22 cellular contexts compared by ENCODE assay signal in the genomic region with DNA sequence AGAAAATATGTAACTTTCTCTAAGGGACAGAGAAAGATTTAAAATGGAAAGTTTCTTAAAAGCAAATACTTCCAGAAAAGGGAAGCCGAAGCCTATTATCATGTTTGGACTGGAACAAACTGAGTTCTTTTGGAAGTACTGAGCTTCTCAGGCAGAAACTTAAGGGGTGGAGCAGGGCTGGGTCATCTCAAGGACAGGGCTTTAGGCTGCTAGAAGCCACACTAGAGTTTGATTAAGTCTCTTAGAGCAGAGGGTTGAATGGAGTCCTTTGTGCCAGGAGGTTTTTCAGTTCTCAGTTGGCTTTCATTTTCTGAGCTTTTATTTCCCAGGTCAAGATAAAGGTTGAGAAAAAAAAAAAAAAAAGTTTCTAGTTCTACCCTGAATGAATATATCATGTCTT.
"Had no signal": no experiment of that assay in that cellular context is flagged by ENCODE, and none has a peak within 500 bp of the region (broad histone marks: within the 10 kb centered on the region; RNA-seq: fewer than 3 reads in every experiment).

No MANE protein-coding gene starts in this region.

- H3K4me1 Mint-ChIP-seq: activated CD4-positive, alpha-beta T cell treated with anti-CD3 and anti-CD28 coated beads, Interleukin-2, amount 10 ng/mL, durations not matched to agents 24 days and 14 days; activated naive CD8-positive, alpha-beta T cell treated with anti-CD3 and anti-CD28 coated beads, Interleukin-2, amount 50 U/mL, for 24 hours; memory B cell; naive thymus-derived CD8-positive, alpha-beta T cell; stimulated activated memory B cell treated with anti-CD40 and anti-IgM and Interleukin-4, amounts not matched to agents 10 μg/mL and 1 μg/mL and 100 μg/mL, for 72 hours had no signal

- H3K9me3 ChIP-seq: neutrophil, pancreas, right lobe of liver had no signal

- H3K27ac ChIP-seq: heart right ventricle, neutrophil, pancreas, right lobe of liver had no signal

- H3K27me3 Mint-ChIP-seq: activated CD4-positive, alpha-beta T cell treated with anti-CD3 and anti-CD28 coated beads, Interleukin-2, amount 10 ng/mL, durations not matched to agents 24 days and 14 days; activated CD8-positive, alpha-beta T cell treated with anti-CD3 and anti-CD28 coated beads for 36 hours; activated naive CD8-positive, alpha-beta T cell treated with anti-CD3 and anti-CD28 coated beads, Interleukin-2, amount 50 U/mL, for 24 hours; memory B cell; naive thymus-derived CD8-positive, alpha-beta T cell; stimulated activated memory B cell treated with anti-CD40 and anti-IgM and Interleukin-4, amounts not matched to agents 10 μg/mL and 1 μg/mL and 100 μg/mL, for 72 hours had no signal

- FAIRE-seq: pancreas, urothelium cell line had no signal

- H3K4me1 ChIP-seq: heart right ventricle, pancreas, right lobe of liver had no signal

- H3K4me2 ChIP-seq: smooth muscle cell had no signal

- ATAC-seq: activated CD8-positive, alpha-beta T cell treated with anti-CD3 and anti-CD28 coated beads for 36 hours; activated naive CD8-positive, alpha-beta T cell treated with anti-CD3 and anti-CD28 coated beads, Interleukin-2, amount 50 U/mL, for 24 hours; activated T-cell treated with anti-CD3 and anti-CD28 coated beads, Interleukin-2, amount 50 U/mL, for 4 hours; esophagus mucosa; heart right ventricle; naive thymus-derived CD8-positive, alpha-beta T cell; pancreas; right lobe of liver; stimulated activated memory B cell treated with anti-CD40 and anti-IgM and Interleukin-4, amounts not matched to agents 10 μg/mL and 1 μg/mL and 100 μg/mL, for 72 hours had no signal

- DNase-seq: activated CD4-positive, alpha-beta T cell treated with anti-CD3 and anti-CD28 coated beads, Interleukin-2, amount 10 ng/mL, durations not matched to agents 24 days and 14 days; activated CD8-positive, alpha-beta T cell treated with anti-CD3 and anti-CD28 coated beads for 36 hours; activated naive CD4-positive, alpha-beta T cell treated with anti-CD3 and anti-CD28 coated beads for 36 hours; activated naive CD8-positive, alpha-beta T cell treated with anti-CD3 and anti-CD28 coated beads, Interleukin-2, amount 50 U/mL, for 24 hours; activated T-cell treated with anti-CD3 and anti-CD28 coated beads, Interleukin-2, amount 50 U/mL, for 4 hours; cerebellar nuclear complex; effector CD4-positive, alpha-beta T cell; heart right ventricle; immature natural killer cell; kidney glomerular epithelial cell; naive thymus-derived CD8-positive, alpha-beta T cell; pancreas; right lobe of liver; stimulated activated CD4-positive, alpha-beta T cell treated with anti-CD3 and anti-CD28 coated beads, Interleukin-4, amount 100 ng/mL, for 24 hours had no signal

- H3K36me3 ChIP-seq: heart right ventricle, neutrophil, pancreas, right lobe of liver, tibial nerve had no signal

- H3K36me3 Mint-ChIP-seq: memory B cell; stimulated activated memory B cell treated with anti-CD40 and anti-IgM and Interleukin-4, amounts not matched to agents 10 μg/mL and 1 μg/mL and 100 μg/mL, for 72 hours had no signal

- H3K27me3 ChIP-seq: heart right ventricle, neutrophil, pancreas, right lobe of liver, tibial nerve had no signal

- H3K4me3 Mint-ChIP-seq: activated CD4-positive, alpha-beta T cell treated with anti-CD3 and anti-CD28 coated beads, Interleukin-2, amount 10 ng/mL, durations not matched to agents 24 days and 14 days; activated CD8-positive, alpha-beta T cell treated with anti-CD3 and anti-CD28 coated beads for 36 hours; activated naive CD4-positive, alpha-beta T cell treated with anti-CD3 and anti-CD28 coated beads for 36 hours; activated naive CD8-positive, alpha-beta T cell treated with anti-CD3 and anti-CD28 coated beads, Interleukin-2, amount 50 U/mL, for 24 hours; activated T-cell treated with anti-CD3 and anti-CD28 coated beads, Interleukin-2, amount 50 U/mL, for 4 hours; immature natural killer cell; memory B cell; naive thymus-derived CD8-positive, alpha-beta T cell; stimulated activated memory B cell treated with anti-CD40 and anti-IgM and Interleukin-4, amounts not matched to agents 10 μg/mL and 1 μg/mL and 100 μg/mL, for 72 hours; T-helper 1 cell treated with Interleukin-12 subunit alpha and Interleukin-12 subunit beta and Interleukin-4 antibody, amounts not matched to agents 30 μg/mL and 1 μg/mL, for 36 hours had no signal

- H3K27ac Mint-ChIP-seq: activated CD4-positive, alpha-beta T cell treated with anti-CD3 and anti-CD28 coated beads, Interleukin-2, amount 10 ng/mL, durations not matched to agents 24 days and 14 days; activated CD8-positive, alpha-beta T cell treated with anti-CD3 and anti-CD28 coated beads for 36 hours; activated naive CD4-positive, alpha-beta T cell treated with anti-CD3 and anti-CD28 coated beads for 36 hours; activated naive CD8-positive, alpha-beta T cell treated with anti-CD3 and anti-CD28 coated beads, Interleukin-2, amount 50 U/mL, for 24 hours; immature natural killer cell; memory B cell; naive thymus-derived CD8-positive, alpha-beta T cell; stimulated activated memory B cell treated with anti-CD40 and anti-IgM and Interleukin-4, amounts not matched to agents 10 μg/mL and 1 μg/mL and 100 μg/mL, for 72 hours; T-helper 1 cell treated with Interleukin-12 subunit alpha and Interleukin-12 subunit beta and Interleukin-4 antibody, amounts not matched to agents 30 μg/mL and 1 μg/mL, for 36 hours had no signal

- H3K9me3 Mint-ChIP-seq: activated CD4-positive, alpha-beta T cell treated with anti-CD3 and anti-CD28 coated beads, Interleukin-2, amount 10 ng/mL, durations not matched to agents 24 days and 14 days; T-helper 1 cell treated with Interleukin-12 subunit alpha and Interleukin-12 subunit beta and Interleukin-4 antibody, amounts not matched to agents 30 μg/mL and 1 μg/mL, for 36 hours had no signal

- H3K4me3 ChIP-seq: heart right ventricle, pancreas, right lobe of liver, smooth muscle cell, tibial nerve had no signal
